In genomic region chrX:78029663-78030062, GRCh38 we compare ENCODE assay signal across 8 cellular contexts.
DNase-seq lines count a peak whose midpoint lies in the region; ATAC-seq and TF ChIP-seq lines count a peak whose summit lies in the region.

No MANE protein-coding gene starts in this region.

- no peak overlapping the region for H3K4me3 ChIP-seq in HAP-1
- no peak overlapping the region for H3K4me3 ChIP-seq in smooth muscle cell

- H3K27ac ChIP-seq in smooth muscle cell (ENCODE audit: low read depth), result no peak overlapping the region

- no peak overlapping the region for H3K9ac ChIP-seq in smooth muscle cell (ENCODE audit: low read depth)

- H3K36me3 ChIP-seq in HAP-1 (replicated peaks), result no peaks in the 10 kb centered on the region
- no peaks in the 10 kb centered on the region for H3K36me3 ChIP-seq in smooth muscle cell (ENCODE audit: low read depth)

- TF ChIP-seq CTCF in smooth muscle cell (IDR thresholded peaks at IDR 0.05; ENCODE audit: borderline replicate concordance, insufficient read depth, poor library complexity, severe bottlenecking), result peak; percentile 25

- 62% methylated on average over 2 of the region's 2 CpGs for WGBS in smooth muscle cell (ENCODE audit: low lambda C conversion rate)

- H3K9me3 ChIP-seq in HAP-1 (no peaks in the 10 kb centered on the region), smooth muscle cell (replicated peaks; ENCODE audit: low read depth) (peaks cover 4% of the 10 kb centered on the region)

- no peaks in the 10 kb centered on the region for H3K79me2 ChIP-seq in smooth muscle cell (ENCODE audit: low read depth)

- H3F3A ChIP-seq in smooth muscle cell (ENCODE audit: low read depth), result no peaks in the 10 kb centered on the region

- H2AFZ ChIP-seq in smooth muscle cell (ENCODE audit: low read depth), result no peak overlapping the region

- ATAC-seq in esophagus mucosa (peak; percentile 29), GM19397 (IDR thresholded peaks at IDR 0.05; ENCODE audit: unreplicated experiment) (no peak), left lobe of liver (no peak)

- in situ Hi-C loops in Caki2 (cut with HindIII; ENCODE audit: low pct_unique_long_range_greater_than_20kb, low sequenced_read_pairs), result no loop called here
- in situ Hi-C loops in HAP-1 (cut with MboI; ENCODE audit: low sequenced_read_pairs), result loop anchor here (10.0 kb wide), 1 partner anchor 115 kb away; the partner anchor contains the start of gene ATP7A

- peaks cover under 1% of the 10 kb centered on the region; the same call in 1 of the 2 replicates for H3K4me1 ChIP-seq in HAP-1
- no peaks in the 10 kb centered on the region for H3K4me1 ChIP-seq in smooth muscle cell (ENCODE audit: low read depth)

- H4K20me1 ChIP-seq in smooth muscle cell (ENCODE audit: low read depth), result no peaks in the 10 kb centered on the region

- DNase-seq in Caki2 (ENCODE audit: low read depth), result peak; percentile 14
- DNase-seq in HAP-1 (ENCODE audit: low spot score in 2 of 2), result peak; percentile 17 to 48
- DNase-seq in RKO (ENCODE audit: low spot score), result peak; percentile 61
- DNase-seq in smooth muscle cell (lab: John Stamatoyannopoulos, UW; ENCODE audit: unreplicated experiment), result no peak
- no peak for DNase-seq in left lobe of liver (ENCODE audit: low spot score)
- no peak for DNase-seq in activated CD4-positive, CD25-positive, alpha-beta regulatory T cell treated with anti-CD3 and anti-CD28 coated beads, Interleukin-2, amount 50 U/mL, for 72 hours

- no peaks in the 10 kb centered on the region for H3K27me3 ChIP-seq in HAP-1 (ENCODE audit: low read depth)
- H3K27me3 ChIP-seq in smooth muscle cell (ENCODE audit: low read depth), result no peaks in the 10 kb centered on the region

- no peak overlapping the region for H3K4me2 ChIP-seq in smooth muscle cell

Comparison
In these comparisons a context has a peak if more than half of its experiments do, and no peak if none do; other contexts are left out.
1. DNase-seq: peak in Caki2 (single experiment), HAP-1 (2 of 2) and RKO (single experiment); none in smooth muscle cell (single experiment), left lobe of liver (single experiment) and activated CD4-positive, CD25-positive, alpha-beta regulatory T cell treated with anti-CD3 and anti-CD28 coated beads, Interleukin-2, amount 50 U/mL, for 72 hours (single experiment).